In the genomic region with DNA sequence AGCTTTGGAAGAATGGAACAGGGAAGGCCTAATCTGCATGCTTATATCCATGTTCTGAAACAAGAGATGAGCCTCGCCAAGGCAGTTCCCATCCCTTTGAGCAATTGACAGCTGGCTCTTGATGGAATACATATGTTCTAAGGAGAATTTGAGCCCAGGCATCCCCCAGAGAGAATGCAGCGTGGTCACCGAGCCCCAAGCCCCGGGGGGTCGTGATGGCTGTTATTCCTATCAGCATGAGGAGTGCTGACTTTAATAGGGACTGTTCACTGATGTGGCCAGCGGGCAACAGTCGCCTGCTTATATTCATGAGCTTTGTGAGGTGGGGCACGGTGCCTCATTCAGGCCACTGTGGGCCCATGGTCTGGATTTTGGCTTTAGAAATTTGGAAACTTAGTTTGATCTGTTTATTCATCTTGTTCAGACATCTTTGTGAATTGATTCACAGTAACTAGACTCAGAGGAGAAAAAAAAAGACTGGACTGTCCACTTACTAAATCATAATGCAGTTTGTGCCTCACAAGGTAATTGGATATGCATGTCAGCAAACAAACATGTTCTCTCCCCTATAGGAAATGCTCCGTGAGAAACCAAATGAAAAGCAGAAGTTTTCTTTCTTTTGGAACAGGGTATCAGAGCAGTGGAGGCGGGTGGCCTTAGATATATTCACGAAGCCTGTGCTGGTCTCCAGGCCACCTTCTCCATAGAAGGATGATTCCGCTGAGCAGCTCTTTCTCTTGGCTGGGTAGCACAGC, we compare ENCODE assay signal across 22 cellular contexts.
"Had no signal": no experiment of that assay in that cellular context is flagged by ENCODE, and none has a peak within 500 bp of the region (broad histone marks: within the 10 kb centered on the region; RNA-seq: fewer than 3 reads in every experiment).

No MANE protein-coding gene starts in this region.

- H3K4me1 ChIP-seq: left ventricle myocardium inferior, testis, upper lobe of left lung had no signal

- H3K4me1 Mint-ChIP-seq: activated B cell treated with CpG ODN at 0.5 μM for 24 hours; activated CD4-positive, alpha-beta T cell treated with anti-CD3 and anti-CD28 coated beads, Interleukin-2, amount 10 ng/mL, durations not matched to agents 24 days and 14 days; naive thymus-derived CD4-positive, alpha-beta T cell; T-helper 17 cell had no signal

- FAIRE-seq: kidney had no signal

- ATAC-seq: activated CD8-positive, alpha-beta T cell treated with anti-CD3 and anti-CD28 coated beads, Interleukin-2, amount 10 ng/mL, durations not matched to agents 7 days and 5 days; activated naive CD4-positive, alpha-beta T cell treated with anti-CD3 and anti-CD28 coated beads, Interleukin-2, amount 50 U/mL, for 72 hours; mucosa of descending colon; naive thymus-derived CD4-positive, alpha-beta T cell; T-helper 17 cell had no signal

- H3K4me3 Mint-ChIP-seq: activated B cell treated with CpG ODN at 0.5 μM for 24 hours; activated CD4-positive, alpha-beta T cell treated with anti-CD3 and anti-CD28 coated beads, Interleukin-2, amount 10 ng/mL, durations not matched to agents 24 days and 14 days; activated CD8-positive, alpha-beta T cell treated with anti-CD3 and anti-CD28 coated beads, Interleukin-2, amount 10 ng/mL, durations not matched to agents 7 days and 5 days; naive thymus-derived CD4-positive, alpha-beta T cell; stimulated activated naive CD8-positive, alpha-beta T cell treated with anti-CD3 and anti-CD28 coated beads, Interleukin-15, Interleukin-2, amounts not matched to agents 100 ng/mL and 50 ng/mL, for 24 hours; T-helper 17 cell had no signal

- H3K27me3 ChIP-seq: brain microvascular endothelial cell, right atrium auricular region, testis, upper lobe of left lung had no signal

- H3K9me3 ChIP-seq: mucosa of descending colon, right atrium auricular region, testis, upper lobe of left lung had no signal

- H3K9me3 Mint-ChIP-seq: activated B cell treated with CpG ODN at 0.5 μM for 24 hours; activated CD4-positive, alpha-beta T cell treated with anti-CD3 and anti-CD28 coated beads, Interleukin-2, amount 10 ng/mL, durations not matched to agents 24 days and 14 days; activated naive CD4-positive, alpha-beta T cell treated with anti-CD3 and anti-CD28 coated beads, Interleukin-2, amount 50 U/mL, for 72 hours; naive thymus-derived CD4-positive, alpha-beta T cell; stimulated activated naive CD8-positive, alpha-beta T cell treated with anti-CD3 and anti-CD28 coated beads, Interleukin-15, Interleukin-2, amounts not matched to agents 100 ng/mL and 50 ng/mL, for 24 hours had no signal

- DNase-seq: activated B cell treated with CpG ODN at 0.5 μM for 24 hours; activated CD4-positive, alpha-beta T cell treated with anti-CD3 and anti-CD28 coated beads, Interleukin-2, amount 10 ng/mL, durations not matched to agents 24 days and 14 days; activated CD8-positive, alpha-beta memory T cell treated with anti-CD3 and anti-CD28 coated beads, Interleukin-2, amount 50 U/mL, for 4 hours; activated CD8-positive, alpha-beta T cell treated with anti-CD3 and anti-CD28 coated beads, Interleukin-2, amount 10 ng/mL, durations not matched to agents 7 days and 5 days; activated effector memory CD4-positive, alpha-beta T cell treated with anti-CD3 and anti-CD28 coated beads, Interleukin-2, amount 50 U/mL, for 16 hours; activated T-cell treated with anti-CD3 and anti-CD28 coated beads, Interleukin-2, amount 50 U/mL, for 48 hours; amniotic stem cell; brain microvascular endothelial cell; dermis blood vessel endothelial cell; hippocampal formation; left ventricle myocardium inferior; mucosa of descending colon; naive thymus-derived CD4-positive, alpha-beta T cell; nucleus accumbens; T-helper 17 cell; testis; upper lobe of left lung had no signal

- H3K4me2 ChIP-seq: smooth muscle cell had no signal

- H3K36me3 ChIP-seq: brain microvascular endothelial cell, right atrium auricular region, upper lobe of left lung had no signal

- H3K27ac ChIP-seq: brain microvascular endothelial cell, left ventricle myocardium inferior, right atrium auricular region, testis, upper lobe of left lung had no signal

- H3K27ac Mint-ChIP-seq: activated B cell treated with CpG ODN at 0.5 μM for 24 hours; activated CD4-positive, alpha-beta T cell treated with anti-CD3 and anti-CD28 coated beads, Interleukin-2, amount 10 ng/mL, durations not matched to agents 24 days and 14 days; activated CD8-positive, alpha-beta T cell treated with anti-CD3 and anti-CD28 coated beads, Interleukin-2, amount 10 ng/mL, durations not matched to agents 7 days and 5 days; activated naive CD4-positive, alpha-beta T cell treated with anti-CD3 and anti-CD28 coated beads, Interleukin-2, amount 50 U/mL, for 72 hours; stimulated activated naive CD8-positive, alpha-beta T cell treated with anti-CD3 and anti-CD28 coated beads, Interleukin-15, Interleukin-2, amounts not matched to agents 100 ng/mL and 50 ng/mL, for 24 hours; T-helper 17 cell had no signal

- H3K4me3 ChIP-seq: left ventricle myocardium inferior, mucosa of descending colon, right atrium auricular region, smooth muscle cell, testis, upper lobe of left lung had no signal
